ENCODE assay signal across 1 cellular context in the genomic region with DNA sequence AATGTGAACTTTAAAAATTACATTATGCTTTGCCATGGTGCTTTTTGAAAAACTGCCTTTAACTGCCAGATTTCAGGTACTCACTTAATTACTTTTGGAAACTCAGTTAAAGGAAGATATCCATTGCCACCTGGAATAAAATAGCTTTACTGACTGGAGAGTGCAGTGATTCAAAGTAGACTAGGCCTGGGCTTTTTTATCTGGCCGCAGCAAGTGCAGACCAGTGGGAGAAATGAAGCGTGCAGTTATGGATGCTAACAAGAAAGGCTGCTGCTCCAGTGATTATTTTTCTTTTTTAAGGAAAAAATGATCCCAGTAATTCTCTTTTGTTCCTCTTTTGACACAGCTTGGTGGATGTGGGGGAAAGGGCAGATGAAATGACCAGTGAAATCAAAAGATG.
TF ChIP-seq lines count a peak whose summit lies in the region.

No MANE protein-coding gene starts in this region.

TF ChIP-seq in GM12878, 131 proteins besides CTCF, POLR2A, EP300 and RAD21 (continued from another document):
- TF ChIP-seq, protein P1, sequence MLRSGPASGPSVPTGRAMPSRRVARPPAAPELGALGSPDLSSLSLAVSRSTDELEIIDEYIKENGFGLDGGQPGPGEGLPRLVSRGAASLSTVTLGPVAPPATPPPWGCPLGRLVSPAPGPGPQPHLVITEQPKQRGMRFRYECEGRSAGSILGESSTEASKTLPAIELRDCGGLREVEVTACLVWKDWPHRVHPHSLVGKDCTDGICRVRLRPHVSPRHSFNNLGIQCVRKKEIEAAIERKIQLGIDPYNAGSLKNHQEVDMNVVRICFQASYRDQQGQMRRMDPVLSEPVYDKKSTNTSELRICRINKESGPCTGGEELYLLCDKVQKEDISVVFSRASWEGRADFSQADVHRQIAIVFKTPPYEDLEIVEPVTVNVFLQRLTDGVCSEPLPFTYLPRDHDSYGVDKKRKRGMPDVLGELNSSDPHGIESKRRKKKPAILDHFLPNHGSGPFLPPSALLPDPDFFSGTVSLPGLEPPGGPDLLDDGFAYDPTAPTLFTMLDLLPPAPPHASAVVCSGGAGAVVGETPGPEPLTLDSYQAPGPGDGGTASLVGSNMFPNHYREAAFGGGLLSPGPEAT (IDR thresholded peaks at IDR 0.05; ENCODE audit: low read depth): no peak
- TF ChIP-seq ETV6 (conservative IDR thresholded peaks at IDR 0.05 in 1 of 2, IDR thresholded peaks at IDR 0.05 in 1 of 2; ENCODE audit: borderline replicate concordance in 1 of 2, low read depth in 1 of 2): no peak
- TF ChIP-seq SMC3 (IDR thresholded peaks at IDR 0.05; ENCODE audit: borderline replicate concordance, low read length): no peak
